In genomic region chr2:100021798-100022197, GRCh38 we compare ENCODE assay signal across 26 cellular contexts.
"Had no signal": no experiment of that assay in that cellular context is flagged by ENCODE, and none has a peak within 500 bp of the region (broad histone marks: within the 10 kb centered on the region; RNA-seq: fewer than 3 reads in every experiment).

No MANE protein-coding gene starts in this region.

- H3K27ac ChIP-seq: SJCRH30, VCaP had no signal

- H3K9me3 ChIP-seq: SJCRH30, SK-N-SH had no signal

- ATAC-seq: activated CD4-positive, alpha-beta T cell treated with anti-CD3 and anti-CD28 coated beads for 36 hours; activated T-helper 17 cell treated with anti-CD3 and anti-CD28 coated beads, Interleukin-2, amount 50 U/mL, for 72 hours; Right ventricle myocardium inferior had no signal

- H3K27ac Mint-ChIP-seq: activated CD4-positive, alpha-beta memory T cell treated with anti-CD3 and anti-CD28 coated beads, Interleukin-2, amount 10 ng/mL, durations not matched to agents 7 days and 5 days; activated CD4-positive, alpha-beta T cell treated with anti-CD3 and anti-CD28 coated beads for 36 hours; activated naive CD4-positive, alpha-beta T cell treated with anti-CD3 and anti-CD28 coated beads for 36 hours; activated naive CD8-positive, alpha-beta T cell; activated T-helper 17 cell treated with anti-CD3 and anti-CD28 coated beads, Interleukin-2, amount 50 U/mL, for 72 hours; brain had no signal

- H3K4me3 Mint-ChIP-seq: activated CD4-positive, alpha-beta memory T cell treated with anti-CD3 and anti-CD28 coated beads, Interleukin-2, amount 10 ng/mL, durations not matched to agents 7 days and 5 days; activated CD4-positive, alpha-beta T cell treated with anti-CD3 and anti-CD28 coated beads for 36 hours; activated naive CD4-positive, alpha-beta T cell treated with anti-CD3 and anti-CD28 coated beads for 36 hours; activated naive CD8-positive, alpha-beta T cell; activated T-helper 17 cell treated with anti-CD3 and anti-CD28 coated beads, Interleukin-2, amount 50 U/mL, for 72 hours; brain; central memory CD8-positive, alpha-beta T cell had no signal

- H3K36me3 Mint-ChIP-seq: activated naive CD8-positive, alpha-beta T cell had no signal

- H3K4me3 ChIP-seq: SJCRH30 had no signal

- H3K27me3 Mint-ChIP-seq: activated CD4-positive, alpha-beta T cell treated with anti-CD3 and anti-CD28 coated beads for 36 hours had no signal

- H3K9me3 Mint-ChIP-seq: activated CD4-positive, alpha-beta memory T cell treated with anti-CD3 and anti-CD28 coated beads, Interleukin-2, amount 10 ng/mL, durations not matched to agents 7 days and 5 days; activated naive CD4-positive, alpha-beta T cell treated with anti-CD3 and anti-CD28 coated beads for 36 hours; activated T-helper 17 cell treated with anti-CD3 and anti-CD28 coated beads, Interleukin-2, amount 50 U/mL, for 72 hours; central memory CD8-positive, alpha-beta T cell had no signal

- H3K4me2 ChIP-seq: SK-N-SH had no signal

- H3K27me3 ChIP-seq: SJCRH30 had no signal

- H3K4me1 Mint-ChIP-seq: activated CD4-positive, alpha-beta memory T cell treated with anti-CD3 and anti-CD28 coated beads, Interleukin-2, amount 10 ng/mL, durations not matched to agents 7 days and 5 days; activated CD4-positive, alpha-beta T cell treated with anti-CD3 and anti-CD28 coated beads for 36 hours; activated T-helper 17 cell treated with anti-CD3 and anti-CD28 coated beads, Interleukin-2, amount 50 U/mL, for 72 hours; central memory CD8-positive, alpha-beta T cell had no signal

- H3K4me1 ChIP-seq: SJCRH30 had no signal

- H3K36me3 ChIP-seq: SJCRH30 had no signal

- DNase-seq: activated CD4-positive, alpha-beta memory T cell treated with anti-CD3 and anti-CD28 coated beads, Interleukin-2, amount 10 ng/mL, durations not matched to agents 7 days and 5 days; activated CD4-positive, alpha-beta T cell treated with anti-CD3 and anti-CD28 coated beads for 36 hours; activated CD4-positive, alpha-beta T cell treated with anti-CD3 and anti-CD28 coated beads, Interleukin-2, amount 50 U/mL, for 1 hour; activated gamma-delta T cell; activated naive CD4-positive, alpha-beta T cell treated with anti-CD3 and anti-CD28 coated beads for 36 hours; activated T-cell treated with anti-CD3 and anti-CD28 coated beads for 4 hours; activated T-cell treated with anti-CD3 and anti-CD28 coated beads, Interleukin-2, amount 50 U/mL, for 48 hours; amygdala; NCI-H1105; NCI-H1436; NCI-H1694 treated with DMSO at 0.1 percent for 48 hours; NCI-H2081; NCI-H510A treated with DMSO at 0.1 percent for 48 hours; NCI-H69; NK-92 treated with Interleukin-12 subunit alpha and Interleukin-12 subunit beta, amount 100 ng/mL, for 24 hours; RPMI8226; SJCRH30; SK-N-SH; T-helper 2 cell; T1000 had no signal

- H3K9me2 ChIP-seq: SK-N-SH had no signal

- H3K9ac ChIP-seq: SK-N-SH had no signal
